In genomic region chr10:113583561-113583960, GRCh38 we compare ENCODE assay signal across 33 cellular contexts. TPM values are rescaled to one million over a fixed set of nuclear protein-coding genes. Genes with fewer than 3 reads are reported as not detected.
"Had no signal": no experiment of that assay in that cellular context is flagged by ENCODE, and none has a peak within 500 bp of the region (broad histone marks: within the 10 kb centered on the region; RNA-seq: fewer than 3 reads in every experiment).

No MANE protein-coding gene starts in this region.

- H3K36me3 ChIP-seq: adrenal gland, gastroesophageal sphincter had no signal

- H3K4me1 ChIP-seq: adrenal gland, body of pancreas, esophagus muscularis mucosa, foreskin keratinocyte, gastroesophageal sphincter had no signal

- H3K4me3 ChIP-seq: adrenal gland, body of pancreas, esophagus muscularis mucosa, gastroesophageal sphincter had no signal

- ATAC-seq: activated CD4-positive, alpha-beta T cell treated with anti-CD3 and anti-CD28 coated beads for 36 hours; activated CD8-positive, alpha-beta memory T cell treated with anti-CD3 and anti-CD28 coated beads, Interleukin-2, amount 10 ng/mL, durations not matched to agents 7 days and 5 days; activated CD8-positive, alpha-beta T cell treated with anti-CD3 and anti-CD28 coated beads, Interleukin-2, amount 10 ng/mL, durations not matched to agents 7 days and 5 days; activated naive CD8-positive, alpha-beta T cell treated with anti-CD3 and anti-CD28 coated beads, Interleukin-2, amount 50 U/mL, for 24 hours; body of pancreas; effector memory CD8-positive, alpha-beta T cell; foreskin keratinocyte; gastroesophageal sphincter had no signal

- H3K27ac ChIP-seq: adrenal gland, body of pancreas, esophagus muscularis mucosa, foreskin keratinocyte, gastroesophageal sphincter had no signal

- H3K9me3 ChIP-seq: adrenal gland, body of pancreas, esophagus muscularis mucosa, gastroesophageal sphincter had no signal

- DNase-seq: activated CD4-positive, alpha-beta memory T cell treated with anti-CD3 and anti-CD28 coated beads for 36 hours; activated CD4-positive, alpha-beta T cell treated with anti-CD3 and anti-CD28 coated beads for 36 hours; activated CD4-positive, alpha-beta T cell treated with anti-CD3 and anti-CD28 coated beads, Interleukin-2, amount 10 ng/mL, durations not matched to agents 24 days and 14 days; activated CD4-positive, CD25-positive, alpha-beta regulatory T cell; activated CD4-positive, CD25-positive, alpha-beta regulatory T cell treated with anti-CD3 and anti-CD28 coated beads, Interleukin-2, amount 50 U/mL, for 72 hours; activated CD8-positive, alpha-beta memory T cell treated with anti-CD3 and anti-CD28 coated beads, Interleukin-2, amount 10 ng/mL, durations not matched to agents 7 days and 5 days; activated CD8-positive, alpha-beta memory T cell treated with anti-CD3 and anti-CD28 coated beads, Interleukin-2, amount 50 U/mL, for 4 hours; activated CD8-positive, alpha-beta T cell treated with anti-CD3 and anti-CD28 coated beads, Interleukin-2, amount 10 ng/mL, durations not matched to agents 7 days and 5 days; activated effector memory CD4-positive, alpha-beta T cell treated with anti-CD3 and anti-CD28 coated beads, Interleukin-2, amount 50 U/mL, for 16 hours; activated naive CD4-positive, alpha-beta T cell treated with anti-CD3 and anti-CD28 coated beads for 36 hours; activated naive CD8-positive, alpha-beta T cell treated with anti-CD3 and anti-CD28 coated beads for 36 hours; activated naive CD8-positive, alpha-beta T cell treated with anti-CD3 and anti-CD28 coated beads, Interleukin-2, amount 50 U/mL, for 24 hours; activated T-cell treated with anti-CD3 and anti-CD28 coated beads, Interleukin-2, amount 50 U/mL, for 1 hour; activated T-cell treated with anti-CD3 and anti-CD28 coated beads, Interleukin-2, amount 50 U/mL, for 48 hours; adrenal gland; amygdala; aorta; body of pancreas; caudate nucleus; cortex of kidney; dermis blood vessel endothelial cell; effector CD4-positive, alpha-beta T cell; effector memory CD8-positive, alpha-beta T cell; erythroblast; foreskin keratinocyte; T-helper 2 cell had no signal

- H3K27me3 ChIP-seq: adrenal gland, body of pancreas, esophagus muscularis mucosa, foreskin keratinocyte had no signal

RNA-seq across cellular contexts. Expression of gene HABP2, which starts 30.7 kb away (rescaled TPM):
- total RNA-seq: activated CD4-positive, alpha-beta memory T cell treated with anti-CD3 and anti-CD28 coated beads for 36 hours; activated CD4-positive, alpha-beta T cell treated with anti-CD3 and anti-CD28 coated beads for 36 hours; activated CD4-positive, alpha-beta T cell treated with anti-CD3 and anti-CD28 coated beads, Interleukin-2, amount 10 ng/mL, durations not matched to agents 24 days and 14 days; activated CD8-positive, alpha-beta memory T cell treated with anti-CD3 and anti-CD28 coated beads for 36 hours; activated CD8-positive, alpha-beta memory T cell treated with anti-CD3 and anti-CD28 coated beads, Interleukin-2, amount 10 ng/mL, durations not matched to agents 7 days and 5 days; activated CD8-positive, alpha-beta T cell treated with anti-CD3 and anti-CD28 coated beads, Interleukin-2, amount 10 ng/mL, durations not matched to agents 7 days and 5 days; activated naive CD4-positive, alpha-beta T cell treated with anti-CD3 and anti-CD28 coated beads for 36 hours; activated naive CD8-positive, alpha-beta T cell treated with anti-CD3 and anti-CD28 coated beads for 36 hours; activated T-helper 1 cell treated with anti-CD3 and anti-CD28 coated beads, Interleukin-12 subunit alpha, Interleukin-12 subunit beta, Interleukin-2, Interleukin-4 antibody, amounts not matched to agents 30 ng/mL and 10 ng/mL and 1 ng/mL, durations not matched to agents 14 hours and 24 hours and 36 hours; activated T-helper 2 cell treated with anti-CD3 and anti-CD28 coated beads, Interferon-gamma antibody, Interleukin-2, Interleukin-4, amounts not matched to agents 10 μg/mL and 5 μg/mL and 100 μg/mL, durations not matched to agents 14 hours and 24 hours and 36 hours; aorta; chondrocyte; esophagus muscularis mucosa; foreskin keratinocyte; gastroesophageal sphincter; T-helper 1 cell treated with Interleukin-12 subunit alpha and Interleukin-12 subunit beta and Interleukin-4 antibody, amounts not matched to agents 30 ng/mL and 1 ng/mL, for 36 hours had no signal
- polyA plus RNA-seq: aorta, foreskin keratinocyte had no signal
